ENCODE assay signal across 14 cellular contexts in the genomic region with DNA sequence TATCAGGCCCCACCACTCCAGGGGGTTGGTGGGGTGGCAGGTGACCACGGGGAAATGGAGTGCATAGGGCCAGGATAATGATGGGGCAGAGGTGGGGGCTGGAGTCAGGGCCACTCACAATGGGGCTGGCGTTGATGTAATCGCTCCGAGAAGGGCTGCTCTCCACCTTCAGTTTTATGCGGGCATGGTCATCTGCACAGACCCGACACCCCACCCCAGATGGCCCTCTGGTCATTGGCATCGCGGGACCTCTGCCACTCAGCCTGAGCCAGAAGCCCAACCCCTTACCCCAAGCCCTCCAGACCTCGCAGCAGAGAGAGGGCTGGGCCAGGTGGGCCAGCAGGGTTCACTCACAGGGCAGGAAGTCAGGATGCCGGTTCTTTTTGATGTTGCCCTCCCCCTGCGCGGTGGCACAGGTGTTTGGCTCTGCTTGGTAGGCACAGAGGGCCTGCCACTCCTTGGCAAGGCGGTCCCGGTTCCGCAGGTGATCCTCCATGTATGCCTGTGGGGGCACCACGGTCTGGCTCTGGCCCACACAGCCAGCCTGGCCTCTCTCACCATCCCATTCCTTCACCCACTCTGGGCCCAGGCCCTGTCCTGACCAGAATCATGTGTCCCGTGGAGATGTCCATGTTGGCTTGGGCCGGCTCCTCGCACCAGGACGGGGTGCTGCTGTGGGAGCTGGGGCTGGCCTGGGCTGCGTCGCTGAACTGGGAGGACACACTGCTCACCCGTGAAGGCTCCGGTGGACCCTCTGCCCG. TPM values are rescaled to one million over a fixed set of nuclear protein-coding genes. Genes with fewer than 3 reads are reported as not detected.
"Had no signal": no experiment of that assay in that cellular context is flagged by ENCODE, and none has a peak within 500 bp of the region (broad histone marks: within the 10 kb centered on the region; RNA-seq: fewer than 3 reads in every experiment).

No MANE protein-coding gene starts in this region.

- H3K9me3 ChIP-seq: mucosa of descending colon, thyroid gland, uterus had no signal

- H3K9me3 Mint-ChIP-seq: nephron progenitor cell had no signal

- ATAC-seq: esophagus mucosa, mucosa of descending colon had no signal

- H3K4me3 Mint-ChIP-seq: activated naive CD8-positive, alpha-beta T cell; nephron progenitor cell had no signal

- DNase-seq: activated CD4-positive, alpha-beta T cell treated with anti-CD3 and anti-CD28 coated beads for 4 hours; mucosa of descending colon; nephron progenitor cell; stimulated activated CD4-positive, alpha-beta T cell treated with anti-CD3 and anti-CD28 coated beads, Interleukin-15, amount 100 ng/mL, for 24 hours; stimulated activated CD4-positive, alpha-beta T cell treated with anti-CD3 and anti-CD28 coated beads, Interleukin-4, amount 100 ng/mL, for 24 hours; thyroid gland; uterus had no signal

- H3K4me1 ChIP-seq: uterus had no signal

- H3K27me3 ChIP-seq: thyroid gland, uterus had no signal

- H3K36me3 Mint-ChIP-seq: activated naive CD8-positive, alpha-beta T cell had no signal

- H3K27ac Mint-ChIP-seq: activated naive CD8-positive, alpha-beta T cell; nephron progenitor cell had no signal

- H3K4me3 ChIP-seq: mucosa of descending colon, thyroid gland, uterus had no signal

- H3K27me3 Mint-ChIP-seq: activated naive CD8-positive, alpha-beta T cell had no signal

- H3K36me3 ChIP-seq: thyroid gland, uterus had no signal

- H3K27ac ChIP-seq: thyroid gland, uterus, VCaP had no signal

RNA-seq across cellular contexts. Expression of a gene that starts 12.4 kb away (rescaled TPM):
- total RNA-seq: dermis microvascular lymphatic vessel endothelial cell, esophagus mucosa, lung microvascular endothelial cell had no signal

RNA-seq across cellular contexts. Expression of a gene that starts 35.7 kb away (rescaled TPM):
- total RNA-seq: dermis microvascular lymphatic vessel endothelial cell, esophagus mucosa, lung microvascular endothelial cell, mucosa of descending colon, osteocyte, thyroid gland, uterus had no signal

RNA-seq across cellular contexts. Expression of a gene that starts 43.8 kb away (rescaled TPM):
- total RNA-seq: cerebellum, dermis microvascular lymphatic vessel endothelial cell, esophagus mucosa, lung microvascular endothelial cell, mucosa of descending colon, osteocyte, thyroid gland had no signal
